In genomic region chr16:28211758-28212531, GRCh38 we compare ENCODE assay signal across 1 cellular context.
TF ChIP-seq lines count a peak whose summit lies in the region.

Gene XPO6, minus strand, starts transcription at chr16:28211965. Its CDS starts 597 bp downstream, at chr16:28211368.

TF ChIP-seq in HepG2, 621 proteins besides CTCF, POLR2A, EP300 and RAD21 (continued from another document and continues in another):
- no peak for TF ChIP-seq ZNF17 (CRISPR knock-in tag; IDR thresholded peaks at IDR 0.05)
- 0 out of 2 replicates have a peak, but pooled peaks have one; percentile 17 for TF ChIP-seq CEBPG (CRISPR knock-in tag; IDR thresholded peaks at IDR 0.05)
- no peak for TF ChIP-seq ZBTB1 (CRISPR knock-in tag; IDR thresholded peaks at IDR 0.05; ENCODE audit: borderline replicate concordance)
- TF ChIP-seq TAF1 (CRISPR knock-in tag; IDR thresholded peaks at IDR 0.05) = peak; percentile 57
- no peak for TF ChIP-seq DDIT3 (CRISPR knock-in tag; IDR thresholded peaks at IDR 0.05)
- TF ChIP-seq ARNTL (CRISPR knock-in tag; IDR thresholded peaks at IDR 0.05) = peak; percentile 88
- TF ChIP-seq TGIF2 (CRISPR knock-in tag; IDR thresholded peaks at IDR 0.05) = peak; percentile 50; the same call in 1 of the 2 replicates
- TF ChIP-seq SP1 (IDR thresholded peaks at IDR 0.05) = no peak
- TF ChIP-seq SP1 (CRISPR knock-in tag; IDR thresholded peaks at IDR 0.05) = peak; percentile 98
- TF ChIP-seq ARID4A (CRISPR knock-in tag; IDR thresholded peaks at IDR 0.05; ENCODE audit: borderline replicate concordance) = peak; percentile 87; the same call in 1 of the 2 replicates
- TF ChIP-seq FOSL2 (CRISPR knock-in tag; IDR thresholded peaks at IDR 0.05) = peak; percentile 72
- TF ChIP-seq GATAD1 (CRISPR knock-in tag; IDR thresholded peaks at IDR 0.05) = peak; percentile 80
- peak; percentile 86; the same call in 1 of the 2 replicates for TF ChIP-seq MAF1 (CRISPR knock-in tag; IDR thresholded peaks at IDR 0.05; ENCODE audit: borderline replicate concordance)
- TF ChIP-seq ZNF503 (CRISPR knock-in tag; IDR thresholded peaks at IDR 0.05) = peak; percentile 72; the same call in 1 of the 2 replicates
- TF ChIP-seq ZNF335 (CRISPR knock-in tag; IDR thresholded peaks at IDR 0.05) = peak; percentile 76; the same call in 1 of the 2 replicates
- TF ChIP-seq SNAPC4 (CRISPR knock-in tag; IDR thresholded peaks at IDR 0.05) = no peak
- 0 out of 2 replicates have a peak, but pooled peaks have one; percentile 58 for TF ChIP-seq ZNF274 (CRISPR knock-in tag; IDR thresholded peaks at IDR 0.05)
- TF ChIP-seq NFKB2 (CRISPR knock-in tag; IDR thresholded peaks at IDR 0.05; ENCODE audit: borderline replicate concordance) = peak; percentile 83; the same call in 1 of the 2 replicates
- 0 out of 2 replicates have a peak, but pooled peaks have one; percentile 24 for TF ChIP-seq ZNF318 (CRISPR knock-in tag; IDR thresholded peaks at IDR 0.05)
- 0 out of 2 replicates have a peak, but pooled peaks have one; percentile 49 for TF ChIP-seq MEF2D (CRISPR knock-in tag; IDR thresholded peaks at IDR 0.05)
- peak; percentile 92 for TF ChIP-seq ZGPAT (CRISPR knock-in tag; IDR thresholded peaks at IDR 0.05)
- TF ChIP-seq ETS1 (CRISPR knock-in tag; IDR thresholded peaks at IDR 0.05) = no peak
- TF ChIP-seq REL (CRISPR knock-in tag; conservative IDR thresholded peaks at IDR 0.05) = 0 out of 2 replicates have a peak, but pooled peaks have one; percentile 66
- TF ChIP-seq SMYD3 (CRISPR knock-in tag; IDR thresholded peaks at IDR 0.05) = no peak
- TF ChIP-seq ZFY (CRISPR knock-in tag; IDR thresholded peaks at IDR 0.05) = peak; percentile 79
- no peak for TF ChIP-seq ZFP36L2 (CRISPR knock-in tag; IDR thresholded peaks at IDR 0.05)
- no peak for TF ChIP-seq DZIP1 (CRISPR knock-in tag; IDR thresholded peaks at IDR 0.05)
- TF ChIP-seq ZNF354B (CRISPR knock-in tag; IDR thresholded peaks at IDR 0.05) = no peak
